Comparison of ENCODE assay signal across 1 cellular context in the genomic region with DNA sequence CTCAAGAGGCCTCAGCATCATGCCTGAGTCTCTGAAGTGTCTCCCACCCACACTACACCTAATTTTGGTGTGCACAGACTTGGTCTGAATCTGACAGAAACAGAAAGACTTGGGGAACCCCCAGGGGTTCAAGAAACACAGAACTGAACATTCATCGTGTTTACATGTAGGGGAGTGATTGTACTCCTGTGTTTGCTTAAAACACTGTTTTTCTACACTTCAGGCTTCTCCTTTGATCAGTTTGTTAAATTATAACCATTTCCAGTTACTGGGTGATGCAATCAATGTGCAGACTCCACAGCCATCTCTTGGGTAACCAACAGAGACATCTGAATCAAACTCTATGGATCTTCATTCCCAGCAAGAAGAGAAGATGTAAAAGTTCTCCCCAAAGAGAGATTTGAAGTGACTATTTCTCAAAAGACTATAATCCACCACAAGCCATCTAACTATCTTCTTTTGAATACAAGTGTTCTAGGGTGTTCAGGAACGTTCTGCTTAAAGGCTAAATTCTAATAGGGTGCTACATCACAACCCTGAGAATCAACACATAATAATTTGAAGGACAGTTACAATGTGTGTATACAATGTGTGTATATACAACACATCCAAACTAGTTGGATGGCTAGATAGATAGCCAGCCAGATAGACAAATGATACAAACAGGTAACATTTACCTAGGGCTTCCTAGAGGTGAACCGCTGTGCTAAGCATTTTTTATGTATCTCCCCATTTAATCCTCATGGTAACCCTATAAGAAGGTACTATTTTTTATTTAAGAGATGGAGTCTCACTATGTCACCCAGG.
A peak's percentile ranks its signal among the peaks of the same experiment; 100 is the strongest.
TF ChIP-seq lines count a peak whose summit lies in the region.

No MANE protein-coding gene starts in this region.

TF ChIP-seq in HepG2, 621 proteins besides CTCF, POLR2A, EP300 and RAD21 (continued from another document and continues in another):
- TF ChIP-seq ZNF83 (CRISPR knock-in tag; IDR thresholded peaks at IDR 0.05; ENCODE audit: borderline replicate concordance), result no peak
- TF ChIP-seq, protein P1, sequence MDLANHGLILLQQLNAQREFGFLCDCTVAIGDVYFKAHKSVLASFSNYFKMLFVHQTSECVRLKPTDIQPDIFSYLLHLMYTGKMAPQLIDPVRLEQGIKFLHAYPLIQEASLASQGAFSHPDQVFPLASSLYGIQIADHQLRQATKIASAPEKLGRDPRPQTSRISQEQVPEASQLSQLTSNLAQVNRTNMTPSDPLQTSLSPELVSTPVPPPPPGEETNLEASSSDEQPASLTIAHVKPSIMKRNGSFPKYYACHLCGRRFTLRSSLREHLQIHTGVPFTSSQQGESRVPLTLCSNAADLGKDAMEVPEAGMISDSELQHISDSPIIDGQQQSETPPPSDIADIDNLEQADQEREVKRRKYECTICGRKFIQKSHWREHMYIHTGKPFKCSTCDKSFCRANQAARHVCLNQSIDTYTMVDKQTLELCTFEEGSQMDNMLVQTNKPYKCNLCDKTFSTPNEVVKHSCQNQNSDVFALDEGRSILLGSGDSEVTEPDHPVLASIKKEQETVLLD (CRISPR knock-in tag; IDR thresholded peaks at IDR 0.05; ENCODE audit: low read depth), result no peak
- TF ChIP-seq ZNF230 (CRISPR knock-in tag; IDR thresholded peaks at IDR 0.05), result 0 out of 2 replicates have a peak, but pooled peaks have one; percentile 39
- TF ChIP-seq ZNF234 (CRISPR knock-in tag; conservative IDR thresholded peaks at IDR 0.05), result no peak
- no peak for TF ChIP-seq ZSCAN31 (CRISPR knock-in tag; IDR thresholded peaks at IDR 0.05; ENCODE audit: low read depth)
- TF ChIP-seq SMYD3 (CRISPR knock-in tag; IDR thresholded peaks at IDR 0.05), result 0 out of 2 replicates have a peak, but pooled peaks have one; percentile 74
- TF ChIP-seq ZNF264 (CRISPR knock-in tag; IDR thresholded peaks at IDR 0.05), result no peak
- TF ChIP-seq, protein P2, sequence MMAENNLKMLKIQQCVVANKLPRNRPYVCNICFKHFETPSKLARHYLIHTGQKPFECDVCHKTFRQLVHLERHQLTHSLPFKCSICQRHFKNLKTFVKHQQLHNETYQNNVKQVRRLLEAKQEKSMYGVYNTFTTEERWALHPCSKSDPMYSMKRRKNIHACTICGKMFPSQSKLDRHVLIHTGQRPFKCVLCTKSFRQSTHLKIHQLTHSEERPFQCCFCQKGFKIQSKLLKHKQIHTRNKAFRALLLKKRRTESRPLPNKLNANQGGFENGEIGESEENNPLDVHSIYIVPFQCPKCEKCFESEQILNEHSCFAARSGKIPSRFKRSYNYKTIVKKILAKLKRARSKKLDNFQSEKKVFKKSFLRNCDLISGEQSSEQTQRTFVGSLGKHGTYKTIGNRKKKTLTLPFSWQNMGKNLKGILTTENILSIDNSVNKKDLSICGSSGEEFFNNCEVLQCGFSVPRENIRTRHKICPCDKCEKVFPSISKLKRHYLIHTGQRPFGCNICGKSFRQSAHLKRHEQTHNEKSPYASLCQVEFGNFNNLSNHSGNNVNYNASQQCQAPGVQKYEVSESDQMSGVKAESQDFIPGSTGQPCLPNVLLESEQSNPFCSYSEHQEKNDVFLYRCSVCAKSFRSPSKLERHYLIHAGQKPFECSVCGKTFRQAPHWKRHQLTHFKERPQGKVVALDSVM (CRISPR knock-in tag; IDR thresholded peaks at IDR 0.05), result no peak
- TF ChIP-seq KLF11 (CRISPR knock-in tag; IDR thresholded peaks at IDR 0.05), result peak; percentile 36; the same call in 1 of the 2 replicates
- no peak for TF ChIP-seq HOXA3 (CRISPR knock-in tag; IDR thresholded peaks at IDR 0.05)
- TF ChIP-seq TSC22D2 (CRISPR knock-in tag; IDR thresholded peaks at IDR 0.05; ENCODE audit: borderline replicate concordance), result no peak
- peak; percentile 54; the same call in 1 of the 2 replicates for TF ChIP-seq ZMYM4 (CRISPR knock-in tag; IDR thresholded peaks at IDR 0.05)
- TF ChIP-seq, protein P3, sequence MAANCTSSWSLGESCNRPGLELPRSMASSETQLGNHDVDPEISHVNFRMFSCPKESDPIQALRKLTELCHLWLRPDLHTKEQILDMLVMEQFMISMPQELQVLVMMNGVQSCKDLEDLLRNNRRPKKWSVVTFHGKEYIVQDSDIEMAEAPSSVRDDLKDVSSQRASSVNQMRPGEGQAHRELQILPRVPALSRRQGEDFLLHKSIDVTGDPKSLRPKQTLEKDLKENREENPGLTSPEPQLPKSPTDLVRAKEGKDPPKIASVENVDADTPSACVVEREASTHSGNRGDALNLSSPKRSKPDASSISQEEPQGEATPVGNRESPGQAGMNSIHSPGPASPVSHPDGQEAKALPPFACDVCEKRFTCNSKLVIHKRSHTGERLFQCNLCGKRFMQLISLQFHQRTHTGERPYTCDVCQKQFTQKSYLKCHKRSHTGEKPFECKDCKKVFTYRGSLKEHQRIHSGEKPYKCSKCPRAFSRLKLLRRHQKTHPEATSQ (CRISPR knock-in tag; IDR thresholded peaks at IDR 0.05; ENCODE audit: borderline replicate concordance), result no peak; the same call in 1 of the 2 replicates
- TF ChIP-seq ETV5 (CRISPR knock-in tag; IDR thresholded peaks at IDR 0.05; ENCODE audit: borderline replicate concordance), result peak; percentile 45; the same call in 1 of the 2 replicates
- peak; percentile 99 for TF ChIP-seq NFKBIZ (CRISPR knock-in tag; IDR thresholded peaks at IDR 0.05)
- TF ChIP-seq, protein P4, sequence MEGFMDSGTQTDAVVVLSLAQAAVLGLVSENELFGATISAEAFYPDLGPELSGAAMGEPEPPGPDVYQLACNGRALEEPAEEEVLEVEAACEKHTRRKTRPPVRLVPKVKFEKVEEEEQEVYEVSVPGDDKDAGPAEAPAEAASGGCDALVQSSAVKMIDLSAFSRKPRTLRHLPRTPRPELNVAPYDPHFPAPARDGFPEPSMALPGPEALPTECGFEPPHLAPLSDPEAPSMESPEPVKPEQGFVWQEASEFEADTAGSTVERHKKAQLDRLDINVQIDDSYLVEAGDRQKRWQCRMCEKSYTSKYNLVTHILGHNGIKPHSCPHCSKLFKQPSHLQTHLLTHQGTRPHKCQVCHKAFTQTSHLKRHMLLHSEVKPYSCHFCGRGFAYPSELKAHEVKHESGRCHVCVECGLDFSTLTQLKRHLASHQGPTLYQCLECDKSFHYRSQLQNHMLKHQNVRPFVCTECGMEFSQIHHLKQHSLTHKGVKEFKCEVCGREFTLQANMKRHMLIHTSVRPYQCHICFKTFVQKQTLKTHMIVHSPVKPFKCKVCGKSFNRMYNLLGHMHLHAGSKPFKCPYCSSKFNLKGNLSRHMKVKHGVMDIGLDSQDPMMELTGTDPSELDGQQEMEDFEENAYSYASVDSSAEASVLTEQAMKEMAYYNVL (CRISPR knock-in tag; IDR thresholded peaks at IDR 0.05; ENCODE audit: borderline replicate concordance), result peak; percentile 64; the same call in 1 of the 2 replicates
- TF ChIP-seq, protein P5, sequence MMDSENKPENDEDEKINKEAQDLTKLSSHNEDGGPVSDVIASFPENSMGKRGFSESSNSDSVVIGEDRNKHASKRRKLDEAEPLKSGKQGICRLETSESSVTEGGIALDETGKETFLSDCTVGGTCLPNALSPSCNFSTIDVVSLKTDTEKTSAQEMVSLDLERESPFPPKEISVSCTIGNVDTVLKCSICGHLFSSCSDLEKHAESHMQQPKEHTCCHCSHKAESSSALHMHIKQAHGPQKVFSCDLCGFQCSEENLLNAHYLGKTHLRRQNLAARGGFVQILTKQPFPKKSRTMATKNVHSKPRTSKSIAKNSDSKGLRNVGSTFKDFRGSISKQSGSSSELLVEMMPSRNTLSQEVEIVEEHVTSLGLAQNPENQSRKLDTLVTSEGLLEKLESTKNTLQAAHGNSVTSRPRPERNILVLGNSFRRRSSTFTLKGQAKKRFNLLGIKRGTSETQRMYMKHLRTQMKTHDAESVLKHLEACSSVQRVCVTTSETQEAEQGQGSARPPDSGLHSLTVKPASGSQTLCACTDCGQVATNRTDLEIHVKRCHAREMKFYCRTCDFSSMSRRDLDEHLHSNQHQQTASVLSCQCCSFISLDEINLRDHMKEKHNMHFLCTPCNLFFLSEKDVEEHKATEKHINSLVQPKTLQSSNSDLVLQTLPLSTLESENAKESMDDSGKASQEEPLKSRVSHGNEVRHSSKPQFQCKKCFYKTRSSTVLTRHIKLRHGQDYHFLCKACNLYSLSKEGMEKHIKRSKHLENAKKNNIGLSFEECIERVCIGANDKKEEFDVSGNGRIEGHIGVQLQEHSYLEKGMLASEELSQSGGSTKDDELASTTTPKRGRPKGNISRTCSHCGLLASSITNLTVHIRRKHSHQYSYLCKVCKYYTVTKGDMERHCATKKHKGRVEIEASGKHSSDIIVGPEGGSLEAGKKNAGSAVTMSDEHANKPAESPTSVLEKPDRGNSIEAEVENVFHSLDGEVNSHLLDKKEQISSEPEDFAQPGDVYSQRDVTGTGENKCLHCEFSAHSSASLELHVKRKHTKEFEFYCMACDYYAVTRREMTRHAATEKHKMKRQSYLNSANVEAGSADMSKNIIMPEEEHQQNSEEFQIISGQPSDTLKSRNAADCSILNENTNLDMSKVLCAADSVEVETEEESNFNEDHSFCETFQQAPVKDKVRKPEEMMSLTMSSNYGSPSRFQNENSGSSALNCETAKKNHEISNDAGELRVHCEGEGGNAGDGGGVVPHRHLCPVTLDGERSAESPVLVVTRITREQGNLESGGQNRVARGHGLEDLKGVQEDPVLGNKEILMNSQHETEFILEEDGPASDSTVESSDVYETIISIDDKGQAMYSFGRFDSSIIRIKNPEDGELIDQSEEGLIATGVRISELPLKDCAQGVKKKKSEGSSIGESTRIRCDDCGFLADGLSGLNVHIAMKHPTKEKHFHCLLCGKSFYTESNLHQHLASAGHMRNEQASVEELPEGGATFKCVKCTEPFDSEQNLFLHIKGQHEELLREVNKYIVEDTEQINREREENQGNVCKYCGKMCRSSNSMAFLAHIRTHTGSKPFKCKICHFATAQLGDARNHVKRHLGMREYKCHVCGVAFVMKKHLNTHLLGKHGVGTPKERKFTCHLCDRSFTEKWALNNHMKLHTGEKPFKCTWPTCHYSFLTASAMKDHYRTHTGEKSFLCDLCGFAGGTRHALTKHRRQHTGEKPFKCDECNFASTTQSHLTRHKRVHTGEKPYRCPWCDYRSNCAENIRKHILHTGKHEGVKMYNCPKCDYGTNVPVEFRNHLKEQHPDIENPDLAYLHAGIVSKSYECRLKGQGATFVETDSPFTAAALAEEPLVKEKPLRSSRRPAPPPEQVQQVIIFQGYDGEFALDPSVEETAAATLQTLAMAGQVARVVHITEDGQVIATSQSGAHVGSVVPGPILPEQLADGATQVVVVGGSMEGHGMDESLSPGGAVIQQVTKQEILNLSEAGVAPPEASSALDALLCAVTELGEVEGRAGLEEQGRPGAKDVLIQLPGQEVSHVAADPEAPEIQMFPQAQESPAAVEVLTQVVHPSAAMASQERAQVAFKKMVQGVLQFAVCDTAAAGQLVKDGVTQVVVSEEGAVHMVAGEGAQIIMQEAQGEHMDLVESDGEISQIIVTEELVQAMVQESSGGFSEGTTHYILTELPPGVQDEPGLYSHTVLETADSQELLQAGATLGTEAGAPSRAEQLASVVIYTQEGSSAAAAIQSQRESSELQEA (CRISPR knock-in tag; IDR thresholded peaks at IDR 0.05; ENCODE audit: not compliant biosample characterization), result no peak
- TF ChIP-seq, protein P6, sequence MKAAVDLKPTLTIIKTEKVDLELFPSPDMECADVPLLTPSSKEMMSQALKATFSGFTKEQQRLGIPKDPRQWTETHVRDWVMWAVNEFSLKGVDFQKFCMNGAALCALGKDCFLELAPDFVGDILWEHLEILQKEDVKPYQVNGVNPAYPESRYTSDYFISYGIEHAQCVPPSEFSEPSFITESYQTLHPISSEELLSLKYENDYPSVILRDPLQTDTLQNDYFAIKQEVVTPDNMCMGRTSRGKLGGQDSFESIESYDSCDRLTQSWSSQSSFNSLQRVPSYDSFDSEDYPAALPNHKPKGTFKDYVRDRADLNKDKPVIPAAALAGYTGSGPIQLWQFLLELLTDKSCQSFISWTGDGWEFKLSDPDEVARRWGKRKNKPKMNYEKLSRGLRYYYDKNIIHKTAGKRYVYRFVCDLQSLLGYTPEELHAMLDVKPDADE (CRISPR knock-in tag; IDR thresholded peaks at IDR 0.05), result no peak
- peak; percentile 98 for TF ChIP-seq TCF7 (IDR thresholded peaks at IDR 0.05; ENCODE audit: low read depth)
- TF ChIP-seq BRD4 (CRISPR knock-in tag; IDR thresholded peaks at IDR 0.05), result no peak
- no peak for TF ChIP-seq SMAD9 (CRISPR knock-in tag; IDR thresholded peaks at IDR 0.05)
- TF ChIP-seq, protein P7, sequence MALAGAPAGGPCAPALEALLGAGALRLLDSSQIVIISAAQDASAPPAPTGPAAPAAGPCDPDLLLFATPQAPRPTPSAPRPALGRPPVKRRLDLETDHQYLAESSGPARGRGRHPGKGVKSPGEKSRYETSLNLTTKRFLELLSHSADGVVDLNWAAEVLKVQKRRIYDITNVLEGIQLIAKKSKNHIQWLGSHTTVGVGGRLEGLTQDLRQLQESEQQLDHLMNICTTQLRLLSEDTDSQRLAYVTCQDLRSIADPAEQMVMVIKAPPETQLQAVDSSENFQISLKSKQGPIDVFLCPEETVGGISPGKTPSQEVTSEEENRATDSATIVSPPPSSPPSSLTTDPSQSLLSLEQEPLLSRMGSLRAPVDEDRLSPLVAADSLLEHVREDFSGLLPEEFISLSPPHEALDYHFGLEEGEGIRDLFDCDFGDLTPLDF (CRISPR knock-in tag; IDR thresholded peaks at IDR 0.05), result no peak
- no peak for TF ChIP-seq ZFYVE20 (CRISPR knock-in tag; IDR thresholded peaks at IDR 0.05; ENCODE audit: borderline replicate concordance, low read depth)
- TF ChIP-seq KLF16 (CRISPR knock-in tag; IDR thresholded peaks at IDR 0.05), result peak in 1 of 2 experiments; percentile 97; a peak in 2 of 4 replicates
- TF ChIP-seq HNRNPLL (IDR thresholded peaks at IDR 0.05; ENCODE audit: low read depth, low read length, poor library complexity, severe bottlenecking), result no peak
- TF ChIP-seq, protein P8, sequence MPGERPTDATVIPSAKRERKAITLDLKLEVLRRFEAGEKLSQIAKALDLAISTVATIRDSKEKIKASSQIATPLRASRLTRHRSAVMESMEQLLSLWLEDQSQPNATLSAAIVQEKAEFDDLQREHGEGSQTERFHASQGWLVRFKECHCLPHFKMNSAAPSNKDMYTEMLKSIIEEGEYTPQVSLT (CRISPR knock-in tag; IDR thresholded peaks at IDR 0.05; ENCODE audit: borderline replicate concordance, low read depth), result no peak
- no peak for TF ChIP-seq PRPF4 (IDR thresholded peaks at IDR 0.05; ENCODE audit: low read depth, low read length, poor library complexity, severe bottlenecking)
- TF ChIP-seq, protein P9, sequence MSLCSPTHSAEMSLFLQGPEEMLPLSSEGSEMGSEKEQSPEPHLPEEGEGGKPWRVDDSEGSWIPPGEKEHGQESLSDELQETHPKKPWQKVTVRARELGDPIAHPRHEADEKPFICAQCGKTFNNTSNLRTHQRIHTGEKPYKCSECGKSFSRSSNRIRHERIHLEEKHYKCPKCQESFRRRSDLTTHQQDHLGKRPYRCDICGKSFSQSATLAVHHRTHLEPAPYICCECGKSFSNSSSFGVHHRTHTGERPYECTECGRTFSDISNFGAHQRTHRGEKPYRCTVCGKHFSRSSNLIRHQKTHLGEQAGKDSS (CRISPR knock-in tag; IDR thresholded peaks at IDR 0.05; ENCODE audit: borderline replicate concordance, low read depth), result 0 out of 2 replicates have a peak, but pooled peaks have one; percentile 24
- TF ChIP-seq GATAD1 (CRISPR knock-in tag; IDR thresholded peaks at IDR 0.05), result no peak; the same call in 1 of the 2 replicates
- peak; percentile 88 for TF ChIP-seq HHEX (CRISPR knock-in tag; IDR thresholded peaks at IDR 0.05)
- TF ChIP-seq FOXK1 (CRISPR knock-in tag; IDR thresholded peaks at IDR 0.05; ENCODE audit: borderline replicate concordance, low read depth), result peak; percentile 95
- TF ChIP-seq ZNF34 (CRISPR knock-in tag; IDR thresholded peaks at IDR 0.05; ENCODE audit: borderline replicate concordance), result 0 out of 2 replicates have a peak, but pooled peaks have one; percentile 69
